ENCODE assay signal across 23 cellular contexts in genomic region chr12:51409846-51410245, GRCh38. TPM values are rescaled to one million over a fixed set of nuclear protein-coding genes. Genes with fewer than 3 reads are reported as not detected.
DNase-seq lines count a peak whose midpoint lies in the region; FAIRE-seq and TF ChIP-seq lines count a peak whose summit lies in the region.
"Had no signal": no experiment of that assay in that cellular context is flagged by ENCODE, and none has a peak within 500 bp of the region (broad histone marks: within the 10 kb centered on the region; RNA-seq: fewer than 3 reads in every experiment).

No MANE protein-coding gene starts in this region.

- no peak overlapping the region for H2BK120ac ChIP-seq in H9 (ENCODE audit: low read depth, low read length, poor library complexity, severe bottlenecking)
- no peak overlapping the region for H2BK120ac ChIP-seq in mesenchymal stem cell (ENCODE audit: low read depth, low read length)

- no peak overlapping the region for H3T11ph ChIP-seq in H9 (ENCODE audit: low read length)

- intact Hi-C loops in testis (cut with DNase I; ENCODE audit: low total_unique reads) (no loop called here), kidney (cut with DNase I) (no loop called here)

- H3K23me2 ChIP-seq in H9 (ENCODE audit: insufficient read length, low read depth, low read length, poor library complexity, severe bottlenecking): no peaks in the 10 kb centered on the region

- H4K20me1 ChIP-seq in H9 (ENCODE audit: control insufficient read depth, insufficient read depth, insufficient read length): no peaks in the 10 kb centered on the region

- H2AK5ac ChIP-seq in H9 (ENCODE audit: insufficient read length, low read length) (no peak overlapping the region), mesenchymal stem cell (ENCODE audit: low read length, severe bottlenecking) (no peak overlapping the region)

- TF ChIP-seq EP300 in suprapubic skin (IDR thresholded peaks at IDR 0.05): no peak

- H3K4me2 ChIP-seq in H9 (ENCODE audit: insufficient read depth, insufficient read length, low read length) (no peak overlapping the region), mesenchymal stem cell (ENCODE audit: low read length, poor library complexity, severe bottlenecking) (no peak overlapping the region)

- H3K4me1 ChIP-seq in H9 (ENCODE audit: insufficient read depth, low read length): no peaks in the 10 kb centered on the region
- no peaks in the 10 kb centered on the region for H3K4me1 ChIP-seq in mesenchymal stem cell (ENCODE audit: control insufficient read depth, insufficient read depth, low read depth, low read length)
- H3K4me1 ChIP-seq in testis: peaks cover 7% of the 10 kb centered on the region
- no peaks in the 10 kb centered on the region for H3K4me1 ChIP-seq in suprapubic skin
- no peaks in the 10 kb centered on the region for H3K4me1 ChIP-seq in kidney (ENCODE audit: control insufficient read depth in 1 of 2, insufficient read depth in 1 of 2, low read depth in 1 of 2, low read length in 2 of 2)

- TF ChIP-seq CTCF in H9 (conservative IDR thresholded peaks at IDR 0.05): peak; percentile 14; the same call in 1 of the 3 replicates
- TF ChIP-seq CTCF in testis (IDR thresholded peaks at IDR 0.05): no peak
- no peak for TF ChIP-seq CTCF in suprapubic skin (IDR thresholded peaks at IDR 0.05)
- no peak for TF ChIP-seq CTCF in kidney (IDR thresholded peaks at IDR 0.05; ENCODE audit: borderline replicate concordance, extremely low read depth, insufficient read depth)

- H3K23ac ChIP-seq in H9 (ENCODE audit: insufficient read length, low read depth, low read length): no peak overlapping the region
- H3K23ac ChIP-seq in mesenchymal stem cell (ENCODE audit: low read length in 2 of 2): no peak overlapping the region

- H3K4ac ChIP-seq in H9 (ENCODE audit: low read depth, low read length): no peak overlapping the region
- H3K4ac ChIP-seq in mesenchymal stem cell (ENCODE audit: low read depth in 1 of 2, low read length in 2 of 2): no peak overlapping the region

- H3K18ac ChIP-seq in H9 (ENCODE audit: insufficient read length, low read depth, low read length) (no peak overlapping the region), mesenchymal stem cell (ENCODE audit: low read depth in 1 of 2, low read length in 2 of 2) (no peak overlapping the region)

- no peak overlapping the region for H3K56ac ChIP-seq in H9 (ENCODE audit: insufficient read length, low read depth, low read length)

- no peaks in the 10 kb centered on the region for H3K79me2 ChIP-seq in H9 (ENCODE audit: insufficient read depth, low read length)

- no peaks in the 10 kb centered on the region for H3K27me3 Mint-ChIP-seq in H9 (ENCODE audit: low read depth)

- no peak overlapping the region for H3K9ac ChIP-seq in H9 (ENCODE audit: extremely low read depth, insufficient read length, low read length)
- H3K9ac ChIP-seq in mesenchymal stem cell (ENCODE audit: low read length): no peak overlapping the region
- no peak overlapping the region for H3K9ac ChIP-seq in kidney (ENCODE audit: low read length in 2 of 2)

- no peaks in the 10 kb centered on the region for H3K36me3 ChIP-seq in mesenchymal stem cell (ENCODE audit: control insufficient read depth in 1 of 2, insufficient read depth in 2 of 2, low read depth in 1 of 2, low read length in 2 of 2)
- no peaks in the 10 kb centered on the region for H3K36me3 ChIP-seq in testis (ENCODE audit: low read depth, missing control alignments)
- H3K36me3 ChIP-seq in suprapubic skin: no peaks in the 10 kb centered on the region
- H3K36me3 ChIP-seq in kidney (ENCODE audit: control insufficient read depth in 1 of 2, insufficient read depth in 2 of 2, low read length in 2 of 2): no peaks in the 10 kb centered on the region

- TF ChIP-seq POLR2A in testis (IDR thresholded peaks at IDR 0.05) (no peak), suprapubic skin (IDR thresholded peaks at IDR 0.05) (no peak)

- no peaks in the 10 kb centered on the region for H3K9me3 ChIP-seq in H9 (ENCODE audit: control insufficient read depth, low read depth, low read length)
- H3K9me3 ChIP-seq in mesenchymal stem cell (ENCODE audit: control insufficient read depth, low read length): no peaks in the 10 kb centered on the region
- no peaks in the 10 kb centered on the region for H3K9me3 ChIP-seq in testis
- no peaks in the 10 kb centered on the region for H3K9me3 ChIP-seq in suprapubic skin
- H3K9me3 ChIP-seq in kidney (ENCODE audit: control insufficient read depth in 1 of 2, low read length in 2 of 2): no peaks in the 10 kb centered on the region

- H4K5ac ChIP-seq in H9 (ENCODE audit: insufficient read length, low read depth, low read length): no peak overlapping the region

- H3K27me3 ChIP-seq in H9 (ENCODE audit: insufficient read depth, low read length): no peaks in the 10 kb centered on the region
- peaks cover 0 to 3% of the 10 kb centered on the region in 2 experiments for H3K27me3 ChIP-seq in mesenchymal stem cell (ENCODE audit: control insufficient read depth in 1 of 2, insufficient read depth in 1 of 2, low read length in 2 of 2)
- H3K27me3 ChIP-seq in testis: no peaks in the 10 kb centered on the region
- no peaks in the 10 kb centered on the region for H3K27me3 ChIP-seq in suprapubic skin

- H2BK15ac ChIP-seq in H9 (ENCODE audit: low read depth, low read length) (no peak overlapping the region), mesenchymal stem cell (ENCODE audit: low read depth, poor library complexity, severe bottlenecking) (no peak overlapping the region)

- no peak for FAIRE-seq in kidney (lab: Jason Lieb, UNC)

- H2BK20ac ChIP-seq in H9 (ENCODE audit: low read depth, low read length, poor library complexity, severe bottlenecking): no peak overlapping the region

- H3K9me3 Mint-ChIP-seq in H9: no peaks in the 10 kb centered on the region
- H3K9me3 Mint-ChIP-seq: CD8-positive, alpha-beta T cell had no signal

- DNase-seq in H9 (no peak), amniotic epithelial cell (ENCODE audit: low read depth) (peak; percentile 84), mesenchymal stem cell (peak; percentile 17), testis (peak; percentile 22), EL (no peak), suprapubic skin (ENCODE audit: low spot score in 2 of 2) (no peak), kidney (no peak)
- DNase-seq: CD8-positive, alpha-beta T cell; DMS 273 treated with DMSO at 0.1 percent for 48 hours; DMS79 treated with DMSO at 0.1 percent for 48 hours; HCEC 1CT; NCI-H1048; NCI-H1417 treated with DMSO at 0.1 percent for 48 hours; NCI-H1694 treated with DMSO at 0.1 percent for 48 hours; NCI-H2081; NCI-H2227 treated with DMSO at 0.1 percent for 48 hours; NCI-H526 treated with DMSO at 0.1 percent for 48 hours; SHP77; SW 1271 had no signal

- WGBS in H9 (ENCODE audit: extremely low coverage, insufficient read length, low lambda C conversion rate): no CpG with 5 or more reads among the region's 8 CpGs
- 40% methylated on average over 7 of the region's 8 CpGs for WGBS in mesenchymal stem cell
- 34 to 51% methylated on average over 8 of the region's 8 CpGs for WGBS in testis, 2 donors
- 74% methylated on average over 8 of the region's 8 CpGs for WGBS in suprapubic skin

- H3K27ac ChIP-seq in H9 (ENCODE audit: insufficient read length, low read depth, low read length) (no peak overlapping the region), mesenchymal stem cell (ENCODE audit: low read length, poor library complexity, severe bottlenecking) (no peak overlapping the region), testis (no peak overlapping the region), suprapubic skin (no peak overlapping the region), kidney (ENCODE audit: low read depth in 2 of 2, low read length in 2 of 2) (no peak overlapping the region)
- H3K27ac ChIP-seq: C4-2B, HL-60, RWPE1 had no signal

- peaks cover 9 to 17% of the 10 kb centered on the region in 2 experiments for H3K4me1 Mint-ChIP-seq in H9

- H4K91ac ChIP-seq in H9 (ENCODE audit: insufficient read length, low read depth, low read length) (no peak overlapping the region), mesenchymal stem cell (ENCODE audit: low read length) (no peak overlapping the region)

- H4K8ac ChIP-seq in H9 (replicated peaks; ENCODE audit: insufficient read length, low read depth, low read length) (no peak overlapping the region), mesenchymal stem cell (ENCODE audit: low read length) (no peak overlapping the region)

- H2BK12ac ChIP-seq in H9 (ENCODE audit: insufficient read length, low read depth, low read length) (no peak overlapping the region), mesenchymal stem cell (ENCODE audit: low read length in 2 of 2) (no peak overlapping the region)

- no peak overlapping the region for H3K4me3 Mint-ChIP-seq in H9
- H3K4me3 Mint-ChIP-seq: CD8-positive, alpha-beta T cell had no signal

- H3K14ac ChIP-seq in H9 (ENCODE audit: insufficient read depth, low read length) (no peak overlapping the region), mesenchymal stem cell (ENCODE audit: low read length in 2 of 2) (no peak overlapping the region)

- H3K27ac Mint-ChIP-seq in H9: no peak overlapping the region
- H3K27ac Mint-ChIP-seq: CD8-positive, alpha-beta T cell had no signal

- H2BK5ac ChIP-seq in H9 (ENCODE audit: insufficient read length, low read length): no peak overlapping the region
- no peak overlapping the region for H2BK5ac ChIP-seq in mesenchymal stem cell (ENCODE audit: low read depth, low read length, poor library complexity, severe bottlenecking)

- H3K36me3 Mint-ChIP-seq in H9 (ENCODE audit: insufficient read depth in 1 of 3, low read depth in 3 of 3): no peaks in the 10 kb centered on the region
- H3K36me3 Mint-ChIP-seq: CD8-positive, alpha-beta T cell had no signal

- H3K79me1 ChIP-seq in H9 (ENCODE audit: insufficient read depth, low read depth, low read length, poor library complexity, severe bottlenecking) (no peaks in the 10 kb centered on the region), mesenchymal stem cell (replicated peaks; ENCODE audit: low read length, poor library complexity, severe bottlenecking) (no peaks in the 10 kb centered on the region)

- H2AFZ ChIP-seq in H9 (ENCODE audit: low read length) (no peak overlapping the region), mesenchymal stem cell (ENCODE audit: low read depth, low read length) (no peak overlapping the region)

- H3K4me3 ChIP-seq in mesenchymal stem cell (ENCODE audit: insufficient read depth in 1 of 2, low read depth in 1 of 2, low read length in 2 of 2) (no peak overlapping the region), testis (no peak overlapping the region), suprapubic skin (no peak overlapping the region), kidney (ENCODE audit: low read length in 2 of 2) (no peak overlapping the region)

RNA-seq across cellular contexts. Expression of gene SLC4A8, which starts 14.8 kb away (rescaled TPM):
- total RNA-seq in H9 (2021): 18.0 and 26.3 TPM in 2 replicates
- polyA plus RNA-seq in mesenchymal stem cell (2013, experiment 1 of 2): 2.5 TPM
- polyA plus RNA-seq in mesenchymal stem cell (2013, experiment 2 of 2): 2.2 TPM
- 10 to 100 TPM; 63.7 to 78.6 TPM for total RNA-seq in testis
- polyA plus RNA-seq in testis (ENCODE audit: insufficient read depth, low read depth, low replicate concordance): 52.7 TPM
- total RNA-seq in suprapubic skin: 1 to 10 TPM in 2 of 4 donors, not detected in 2; 1.1 to 2.2 TPM
- total RNA-seq in kidney: 2.4 TPM
- polyA plus RNA-seq in kidney (ENCODE audit: insufficient read depth, low read depth, low replicate concordance): 3.4 TPM

RNA-seq across cellular contexts. Expression of gene GALNT6, which starts 18.6 kb away (rescaled TPM):
- total RNA-seq in H9 (2021): 9.8 and 11.0 TPM in 2 replicates
- 20.7 TPM for polyA plus RNA-seq in mesenchymal stem cell (2013, experiment 1 of 2)
- 20.7 TPM for polyA plus RNA-seq in mesenchymal stem cell (2013, experiment 2 of 2)
- 1 to 10 TPM; 1.7 to 2.8 TPM for total RNA-seq in testis
- polyA plus RNA-seq in testis (ENCODE audit: insufficient read depth, low read depth, low replicate concordance): 2.8 TPM
- 10 to 100 TPM in 1 of 4 donors, 1 to 10 TPM in 3; 2.0 to 33.8 (median 8.8) TPM for total RNA-seq in suprapubic skin
- 16.8 TPM for total RNA-seq in kidney
- 2.1 TPM for polyA plus RNA-seq in kidney (ENCODE audit: insufficient read depth, low read depth, low replicate concordance)
- total RNA-seq: NCI-H460 had no signal

Comparison
In these comparisons a context has a peak if more than half of its experiments do, and no peak if none do; other contexts are left out.
1. DNase-seq: peak in amniotic epithelial cell (single experiment), mesenchymal stem cell (single experiment) and testis (single experiment); none in H9 (single experiment), EL (single experiment), suprapubic skin (0 of 2) and kidney (single experiment).